6 cellular contexts compared by ENCODE assay signal in the genomic region with DNA sequence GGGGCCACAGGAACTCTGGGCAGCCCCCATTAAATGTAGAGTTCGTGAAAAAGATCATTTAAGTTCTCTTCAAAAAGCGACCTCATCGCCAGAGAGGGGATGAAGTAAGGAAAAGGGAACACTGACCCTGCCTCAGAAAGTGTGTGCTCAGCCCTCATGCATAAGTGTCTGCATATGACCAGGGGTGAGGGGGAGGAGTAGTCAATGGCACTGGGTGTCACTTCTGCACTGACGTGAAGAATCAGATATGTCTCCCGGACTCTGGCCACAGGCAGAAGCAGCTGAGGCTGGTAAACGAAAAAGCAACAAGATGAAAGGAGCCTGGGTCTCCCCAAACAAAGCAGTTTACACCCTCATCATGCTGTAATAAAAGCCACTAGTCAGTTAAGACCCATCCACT. TPM values are rescaled to one million over a fixed set of nuclear protein-coding genes. Genes with fewer than 3 reads are reported as not detected.
DNase-seq lines count a peak whose midpoint lies in the region; ATAC-seq and TF ChIP-seq lines count a peak whose summit lies in the region.
"Not testable (repeated sequence)": the region's sequence is repeated elsewhere in the genome, so short reads cannot be mapped to it uniquely, and the experiment has no call there.

No MANE protein-coding gene starts in this region.

- not testable (repeated sequence) for H3K4me2 ChIP-seq in GM23338
- H3K4me2 ChIP-seq in neural progenitor cell = peak overlapping the region; percentile 18

- not testable (repeated sequence) for H3K4me1 ChIP-seq in GM23338 (ENCODE audit: insufficient read depth); right cardiac atrium (ENCODE audit: control insufficient read depth, insufficient read depth, low read length)
- H3K4me1 ChIP-seq in mesodermal cell (ENCODE audit: control insufficient read depth, insufficient read depth, low read length, poor library complexity, severe bottlenecking) (peaks cover 17% of the 10 kb centered on the region), neural progenitor cell (peaks cover 14% of the 10 kb centered on the region)

- 82% methylated on average over 6 of the region's 6 CpGs for WGBS in right cardiac atrium
- WGBS in mesodermal cell (ENCODE audit: insufficient coverage in 2 of 2), 2 experiments = 100% methylated on average over 2 of the region's 6 CpGs; no CpG with 5 or more reads in 1 of the 2 experiments

- not testable (repeated sequence) for H3K27me3 Mint-ChIP-seq in GM23338 (ENCODE audit: insufficient read depth, low read depth, poor library complexity); T-helper 17 cell; effector memory CD8-positive, alpha-beta T cell; neural progenitor cell (ENCODE audit: insufficient read depth, low read depth)

- not testable (repeated sequence) for H4K20me1 ChIP-seq in GM23338 (replicated peaks; ENCODE audit: insufficient read depth); neural progenitor cell (ENCODE audit: low read depth)

- not testable (repeated sequence) for H3F3A ChIP-seq in GM23338 (replicated peaks; ENCODE audit: low read depth); neural progenitor cell (ENCODE audit: low read depth)

- not testable (repeated sequence) for H3K36me3 ChIP-seq in GM23338 (ENCODE audit: insufficient read depth); neural progenitor cell
- H3K36me3 ChIP-seq in mesodermal cell (ENCODE audit: control insufficient read depth, insufficient read depth, low read length) = peaks cover 13% of the 10 kb centered on the region

- peak overlapping the region; percentile 51; the same call in 1 of the 2 replicates for H3K27ac Mint-ChIP-seq in GM23338
- H3K27ac Mint-ChIP-seq in T-helper 17 cell = peak overlapping the region; percentile 51
- H3K27ac Mint-ChIP-seq in effector memory CD8-positive, alpha-beta T cell = peak overlapping the region; percentile 54 to 69
- H3K27ac Mint-ChIP-seq in neural progenitor cell = not testable (repeated sequence)

- not testable (repeated sequence) for ATAC-seq in GM23338; T-helper 17 cell; effector memory CD8-positive, alpha-beta T cell (replicated peaks)
- ATAC-seq in right cardiac atrium = peak; percentile 41 to 54

- not testable (repeated sequence) for H3K4me3 ChIP-seq in GM23338; right cardiac atrium (ENCODE audit: low read length); mesodermal cell (ENCODE audit: extremely low read depth, insufficient read depth, low read length, poor library complexity, severe bottlenecking); neural progenitor cell

- not testable (repeated sequence) for H3K4me3 Mint-ChIP-seq in GM23338; T-helper 17 cell; effector memory CD8-positive, alpha-beta T cell; neural progenitor cell

- not testable (repeated sequence) for H3K27ac ChIP-seq in GM23338 (ENCODE audit: low read depth); right cardiac atrium (ENCODE audit: low read length); neural progenitor cell
- peak overlapping the region; percentile 23 for H3K27ac ChIP-seq in mesodermal cell (ENCODE audit: low read depth, low read length, severe bottlenecking)

- H3K9ac ChIP-seq in neural progenitor cell = not testable (repeated sequence)

- H3K4me1 Mint-ChIP-seq in GM23338 = peaks cover 15% of the 10 kb centered on the region
- H3K4me1 Mint-ChIP-seq in T-helper 17 cell; effector memory CD8-positive, alpha-beta T cell (ENCODE audit: low read depth in 2 of 2); neural progenitor cell: not testable (repeated sequence)

- not testable (repeated sequence) for TF ChIP-seq CTCF in GM23338 (conservative IDR thresholded peaks at IDR 0.05; ENCODE audit: low read depth in 2 of 2); neural progenitor cell (IDR thresholded peaks at IDR 0.05)

- not testable (repeated sequence) for H3K79me2 ChIP-seq in GM23338 (replicated peaks; ENCODE audit: insufficient read depth); neural progenitor cell (ENCODE audit: low read depth)

- H3K27me3 ChIP-seq in GM23338 (ENCODE audit: insufficient read depth); right cardiac atrium (ENCODE audit: control insufficient read depth, insufficient read depth); neural progenitor cell: not testable (repeated sequence)

- H3K9me3 ChIP-seq in T-helper 17 cell (ENCODE audit: control insufficient read depth, low read length, poor library complexity, severe bottlenecking); right cardiac atrium (ENCODE audit: control insufficient read depth, low read length); mesodermal cell (ENCODE audit: control insufficient read depth, low read length); neural progenitor cell (ENCODE audit: low read depth): not testable (repeated sequence)

- H3K36me3 Mint-ChIP-seq in GM23338 (ENCODE audit: low read depth) (peaks cover 14% of the 10 kb centered on the region; the same call in 2 of the 3 replicates), neural progenitor cell (peaks cover 43% of the 10 kb centered on the region)
- not testable (repeated sequence) for H3K36me3 Mint-ChIP-seq in T-helper 17 cell (ENCODE audit: low read depth)
- peaks cover 11% of the 10 kb centered on the region for H3K36me3 Mint-ChIP-seq in effector memory CD8-positive, alpha-beta T cell (ENCODE audit: insufficient read depth)

- DNase-seq in GM23338 (ENCODE audit: low spot score); T-helper 17 cell; effector memory CD8-positive, alpha-beta T cell; right cardiac atrium; neural progenitor cell (ENCODE audit: low spot score): not testable (repeated sequence)

- not testable (repeated sequence) for H3K9me3 Mint-ChIP-seq in GM23338; effector memory CD8-positive, alpha-beta T cell; neural progenitor cell

- not testable (repeated sequence) for H3K9me2 ChIP-seq in GM23338 (ENCODE audit: insufficient read depth)

- H2AFZ ChIP-seq in GM23338; neural progenitor cell (replicated peaks): not testable (repeated sequence)

- intact Hi-C loops in right cardiac atrium (cut with DNase I) = not testable (repeated sequence)

RNA-seq across cellular contexts. Expression of a gene that starts 39.0 kb away (rescaled TPM):
- total RNA-seq in GM23338 (2014; rRNA removed; shearing (Covaris generic)) = 20.2 and 21.2 TPM in 2 replicates
- polyA plus RNA-seq in GM23338 (2016; fragmentation: Nextera tagmentation; extraction: Ambion mirVana) (4.4 and 6.7 TPM in 2 replicates), right cardiac atrium (11.9 TPM)
- total RNA-seq in T-helper 17 cell (10 to 100 TPM; 12.2 to 19.4 TPM), right cardiac atrium (10 to 100 TPM; 30.3 to 36.6 (median 31.9) TPM), neural progenitor cell (ENCODE audit: low replicate concordance) (30.9 and 48.2 TPM in 2 replicates)
- polyA plus RNA-seq in mesodermal cell (2013, experiment 1 of 2) = 56.0 TPM
- polyA plus RNA-seq in mesodermal cell (2013, experiment 2 of 2) = 63.3 TPM
